33 cellular contexts compared by ENCODE assay signal in the genomic region with DNA sequence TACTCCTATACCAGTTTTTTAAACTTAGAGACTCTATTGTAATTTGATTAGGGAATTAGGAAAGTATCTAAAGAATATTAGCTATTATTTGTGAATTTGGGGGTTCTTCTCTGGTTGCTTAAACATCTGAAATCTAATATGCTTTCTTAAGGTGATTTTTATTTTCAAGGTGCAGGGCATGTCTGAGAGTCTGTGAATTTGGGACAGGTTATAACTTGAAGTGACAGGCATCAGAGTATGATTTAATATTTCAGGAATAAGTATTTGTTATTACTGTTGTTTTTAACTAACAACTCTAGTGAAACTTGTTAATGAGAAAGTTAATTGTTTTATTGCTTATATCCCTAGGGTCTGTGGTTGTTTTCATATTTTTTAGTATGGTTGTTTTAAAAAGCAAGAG.
"Had no signal": no experiment of that assay in that cellular context is flagged by ENCODE, and none has a peak within 500 bp of the region (broad histone marks: within the 10 kb centered on the region; RNA-seq: fewer than 3 reads in every experiment).

No MANE protein-coding gene starts in this region.

- H3K4me1 ChIP-seq: adrenal gland, ascending aorta, body of pancreas had no signal

- H3K27me3 ChIP-seq: adrenal gland, ascending aorta, body of pancreas, brain microvascular endothelial cell, cardiac muscle cell had no signal

- H3K27ac ChIP-seq: adrenal gland, ascending aorta, body of pancreas, brain microvascular endothelial cell, cardiac muscle cell had no signal

- DNase-seq: activated effector memory CD4-positive, alpha-beta T cell treated with anti-CD3 and anti-CD28 coated beads, Interleukin-2, amount 50 U/mL, for 16 hours; activated effector memory CD4-positive, alpha-beta T cell treated with Interleukin-2 at 50 U/mL for 16 hours; activated gamma-delta T cell; activated gamma-delta T cell treated with Interleukin-2 at 50 U/mL for 16 hours; activated naive CD4-positive, alpha-beta T cell; activated naive CD4-positive, alpha-beta T cell treated with anti-CD3 and anti-CD28 coated beads for 36 hours; activated naive CD4-positive, alpha-beta T cell treated with anti-CD3 and anti-CD28 coated beads, Interleukin-2, amount 10 ng/mL, durations not matched to agents 7 days and 5 days; activated naive CD4-positive, alpha-beta T cell treated with anti-CD3 and anti-CD28 coated beads, Interleukin-2, amount 50 U/mL, for 16 hours; activated naive CD4-positive, alpha-beta T cell treated with Interleukin-2 at 50 U/mL for 16 hours; activated naive CD8-positive, alpha-beta T cell treated with anti-CD3 and anti-CD28 coated beads for 36 hours; activated naive CD8-positive, alpha-beta T cell treated with anti-CD3 and anti-CD28 coated beads, Interleukin-2, amount 10 ng/mL, durations not matched to agents 7 days and 5 days; activated naive CD8-positive, alpha-beta T cell treated with anti-CD3 and anti-CD28 coated beads, Interleukin-2, amount 50 U/mL, for 24 hours; activated T-cell treated with anti-CD3 and anti-CD28 coated beads for 4 hours; activated T-cell treated with anti-CD3 and anti-CD28 coated beads, Interleukin-2, amount 50 U/mL, for 1 hour; activated T-cell treated with anti-CD3 and anti-CD28 coated beads, Interleukin-2, amount 50 U/mL, for 24 hours; activated T-cell treated with anti-CD3 and anti-CD28 coated beads, Interleukin-2, amount 50 U/mL, for 4 hours; activated T-cell treated with anti-CD3 and anti-CD28 coated beads, Interleukin-2, amount 50 U/mL, for 48 hours; activated T-cell treated with anti-CD3 and anti-CD28 coated beads, Interleukin-2, amount 50 U/mL, for 72 hours; adrenal gland; amniotic stem cell; amygdala; anterior cingulate cortex; aorta; body of pancreas; brain microvascular endothelial cell; caudate nucleus; central memory CD4-positive, alpha-beta T cell; cerebellar nuclear complex had no signal

- H3K9me3 ChIP-seq: adrenal gland, ascending aorta had no signal

- FAIRE-seq: astrocyte had no signal

- H3K4me3 ChIP-seq: adrenal gland, ascending aorta, body of pancreas, cardiac muscle cell had no signal

- ATAC-seq: activated naive CD4-positive, alpha-beta T cell treated with anti-CD3 and anti-CD28 coated beads, Interleukin-2, amount 50 U/mL, for 72 hours; activated naive CD8-positive, alpha-beta T cell treated with anti-CD3 and anti-CD28 coated beads, Interleukin-2, amount 50 U/mL, for 24 hours; activated T-cell treated with anti-CD3 and anti-CD28 coated beads, Interleukin-2, amount 50 U/mL, for 4 hours; activated T-cell treated with anti-CD3 and anti-CD28 coated beads, Interleukin-2, amount 50 U/mL, for 72 hours; activated T-helper 17 cell treated with anti-CD3 and anti-CD28 coated beads, Interleukin-2, amount 50 U/mL, for 72 hours; body of pancreas had no signal

- H3K36me3 ChIP-seq: adrenal gland, ascending aorta, brain microvascular endothelial cell, cardiac muscle cell had no signal
